ENCODE assay signal across 11 cellular contexts in the genomic region with DNA sequence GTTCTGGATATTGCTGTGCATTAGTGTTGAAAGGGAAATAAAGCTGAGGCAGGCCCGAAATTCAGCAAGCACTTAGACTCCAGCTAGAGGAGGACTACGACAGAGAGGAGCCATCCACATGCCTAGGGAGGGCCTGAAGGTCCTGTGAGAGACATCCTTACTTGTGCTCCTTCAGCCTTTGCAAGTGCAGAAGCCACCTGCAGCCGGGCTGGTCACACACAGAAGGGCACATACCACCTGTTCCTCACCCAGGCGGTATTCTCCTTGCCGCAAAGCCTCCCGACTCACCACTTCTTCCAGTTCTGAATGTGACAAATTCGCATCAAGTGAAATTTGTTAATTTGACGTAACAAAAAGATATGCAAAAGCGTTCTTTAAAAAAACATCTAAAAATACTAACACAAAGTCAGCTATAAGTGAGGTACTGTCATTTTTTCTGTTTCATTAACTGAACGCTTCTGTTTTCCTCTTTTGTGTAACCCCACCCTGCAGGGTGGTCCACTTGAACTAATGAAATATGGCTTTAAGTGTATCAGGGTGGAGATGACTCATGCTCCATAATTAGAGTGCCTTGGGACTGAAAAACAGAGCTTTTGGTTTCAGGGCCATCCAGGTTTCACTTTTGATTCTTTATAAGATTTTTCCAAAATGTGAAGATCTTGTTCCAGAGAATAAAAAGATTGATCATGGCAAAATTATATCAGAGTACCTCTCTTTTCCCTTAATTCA.
DNase-seq lines count a peak whose midpoint lies in the region; ATAC-seq lines count a peak whose summit lies in the region.
"Had no signal": no experiment of that assay in that cellular context is flagged by ENCODE, and none has a peak within 500 bp of the region (broad histone marks: within the 10 kb centered on the region; RNA-seq: fewer than 3 reads in every experiment).

No MANE protein-coding gene starts in this region.

- no peak overlapping the region for H2BK5ac ChIP-seq in mesenchymal stem cell (ENCODE audit: low read depth, low read length, poor library complexity, severe bottlenecking)

- H3K4ac ChIP-seq in mesenchymal stem cell (ENCODE audit: low read depth in 1 of 2, low read length in 2 of 2) = no peak overlapping the region

- no peaks in the 10 kb centered on the region for H3K27me3 ChIP-seq in mesenchymal stem cell (ENCODE audit: control insufficient read depth in 1 of 2, insufficient read depth in 1 of 2, low read length in 2 of 2)

- peaks cover 3% of the 10 kb centered on the region for H3K4me1 ChIP-seq in mesenchymal stem cell (ENCODE audit: control insufficient read depth, insufficient read depth, low read depth, low read length)
- H3K4me1 ChIP-seq: parathyroid adenoma had no signal

- H3K4me2 ChIP-seq in mesenchymal stem cell (ENCODE audit: low read length, poor library complexity, severe bottlenecking) = no peak overlapping the region

- no peak overlapping the region for H4K8ac ChIP-seq in mesenchymal stem cell (ENCODE audit: low read length)

- H2BK12ac ChIP-seq in mesenchymal stem cell (ENCODE audit: low read length in 2 of 2) = no peak overlapping the region

- H3K4me3 ChIP-seq in mesenchymal stem cell (ENCODE audit: insufficient read depth in 1 of 2, low read depth in 1 of 2, low read length in 2 of 2) = no peak overlapping the region

- no peak overlapping the region for H3K14ac ChIP-seq in mesenchymal stem cell (ENCODE audit: low read length in 2 of 2)

- no peak overlapping the region for H4K91ac ChIP-seq in mesenchymal stem cell (ENCODE audit: low read length)

- 79% methylated on average over 9 of the region's 10 CpGs for WGBS in mesenchymal stem cell

- DNase-seq in NCI-H2227 (lab: John Stamatoyannopoulos, UW; ENCODE audit: unreplicated experiment) = peak; percentile 51
- peak; percentile 1 for DNase-seq in mesenchymal stem cell
- DNase-seq in activated T-cell treated with anti-CD3 and anti-CD28 coated beads for 4 hours = no peak
- DNase-seq in DMS 273 treated with DMSO at 0.1 percent for 48 hours (lab: John Stamatoyannopoulos, UW) = no peak
- DNase-seq in NCI-H526 (lab: John Stamatoyannopoulos, UW) = no peak
- DNase-seq in activated T-cell treated with anti-CD3 and anti-CD28 coated beads, Interleukin-2, amount 50 U/mL, for 1 hour = no peak
- DNase-seq: activated naive CD4-positive, alpha-beta T cell treated with anti-CD3 and anti-CD28 coated beads, Interleukin-2, amount 10 ng/mL, durations not matched to agents 7 days and 5 days; T-helper 9 cell had no signal

- ATAC-seq in GM18870 (IDR thresholded peaks at IDR 0.05; ENCODE audit: unreplicated experiment) (peak; percentile 68), HG02610 (IDR thresholded peaks at IDR 0.05; ENCODE audit: unreplicated experiment) (peak; percentile 80)

- H3K79me1 ChIP-seq in mesenchymal stem cell (replicated peaks; ENCODE audit: low read length, poor library complexity, severe bottlenecking) = no peaks in the 10 kb centered on the region

- no peak overlapping the region for H3K9ac ChIP-seq in mesenchymal stem cell (ENCODE audit: low read length)
- H3K9ac ChIP-seq: parathyroid adenoma had no signal

- H2AFZ ChIP-seq in mesenchymal stem cell (ENCODE audit: low read depth, low read length) = no peak overlapping the region
- H2AFZ ChIP-seq: parathyroid adenoma had no signal

- no peak overlapping the region for H3K18ac ChIP-seq in mesenchymal stem cell (ENCODE audit: low read depth in 1 of 2, low read length in 2 of 2)

- H2BK120ac ChIP-seq in mesenchymal stem cell (ENCODE audit: low read depth, low read length) = no peak overlapping the region

- no peak overlapping the region for H2BK15ac ChIP-seq in mesenchymal stem cell (ENCODE audit: low read depth, poor library complexity, severe bottlenecking)

- no peak overlapping the region for H3K27ac ChIP-seq in mesenchymal stem cell (ENCODE audit: low read length, poor library complexity, severe bottlenecking)
- H3K27ac ChIP-seq: parathyroid adenoma had no signal

- H3K36me3 ChIP-seq in mesenchymal stem cell (ENCODE audit: control insufficient read depth in 1 of 2, insufficient read depth in 2 of 2, low read depth in 1 of 2, low read length in 2 of 2) = no peaks in the 10 kb centered on the region

- no peak overlapping the region for H2AK5ac ChIP-seq in mesenchymal stem cell (ENCODE audit: low read length, severe bottlenecking)

- H3K9me3 ChIP-seq in mesenchymal stem cell (ENCODE audit: control insufficient read depth, low read length) = no peaks in the 10 kb centered on the region

- H3K23ac ChIP-seq in mesenchymal stem cell (ENCODE audit: low read length in 2 of 2) = no peak overlapping the region

Comparison
In these comparisons a context has a peak if more than half of its experiments do, and no peak if none do; other contexts are left out.
1. DNase-seq: peak in NCI-H2227 (single experiment) and mesenchymal stem cell (single experiment); none in activated T-cell treated with anti-CD3 and anti-CD28 coated beads for 4 hours (single experiment), DMS 273 treated with DMSO at 0.1 percent for 48 hours (single experiment), NCI-H526 (0 of 2) and activated T-cell treated with anti-CD3 and anti-CD28 coated beads, Interleukin-2, amount 50 U/mL, for 1 hour (single experiment).